ENCODE assay signal across 1 cellular context in genomic region chr1:79554620-79555160, GRCh38.
TF ChIP-seq lines count a peak whose summit lies in the region.

No MANE protein-coding gene starts in this region.

TF ChIP-seq in H1, 55 proteins besides CTCF, POLR2A, EP300 and RAD21:
- TF ChIP-seq BRCA1 (IDR thresholded peaks at IDR 0.05; ENCODE audit: low read depth, low read length) (no peak), MAFK (IDR thresholded peaks at IDR 0.05; ENCODE audit: low read depth, low read length) (peak; percentile 87)
TF ChIP-seq in H1: peak in this region for 1.
